Comparison of ENCODE assay signal across 1 cellular context in the genomic region with DNA sequence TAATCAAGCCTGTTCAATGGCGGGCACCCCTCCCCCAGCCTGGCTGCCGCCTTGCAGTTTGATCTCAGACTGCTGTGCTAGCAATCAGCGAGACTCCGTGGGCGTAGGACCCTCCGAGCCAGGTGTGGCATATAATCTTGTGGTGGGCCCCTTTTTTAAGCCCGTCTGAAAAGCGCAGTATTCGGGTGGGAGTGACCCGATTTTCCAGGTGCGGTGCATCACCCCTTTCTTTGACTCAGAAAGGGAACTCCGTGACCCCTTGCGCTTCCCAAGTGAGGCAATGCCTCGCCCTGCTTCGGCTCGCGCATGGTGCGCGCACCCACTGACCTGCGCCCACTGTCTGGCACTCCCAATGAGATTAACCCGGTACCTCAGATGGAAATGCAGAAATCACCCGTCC.
A peak's percentile ranks its signal among the peaks of the same experiment; 100 is the strongest.
TF ChIP-seq lines count a peak whose summit lies in the region.

No MANE protein-coding gene starts in this region.

TF ChIP-seq in H1, 55 proteins besides CTCF, POLR2A, EP300 and RAD21:
- TF ChIP-seq ASH2L (IDR thresholded peaks at IDR 0.05; ENCODE audit: low read length), result peak; percentile 43
